Comparison of ENCODE assay signal across 26 cellular contexts in the genomic region with DNA sequence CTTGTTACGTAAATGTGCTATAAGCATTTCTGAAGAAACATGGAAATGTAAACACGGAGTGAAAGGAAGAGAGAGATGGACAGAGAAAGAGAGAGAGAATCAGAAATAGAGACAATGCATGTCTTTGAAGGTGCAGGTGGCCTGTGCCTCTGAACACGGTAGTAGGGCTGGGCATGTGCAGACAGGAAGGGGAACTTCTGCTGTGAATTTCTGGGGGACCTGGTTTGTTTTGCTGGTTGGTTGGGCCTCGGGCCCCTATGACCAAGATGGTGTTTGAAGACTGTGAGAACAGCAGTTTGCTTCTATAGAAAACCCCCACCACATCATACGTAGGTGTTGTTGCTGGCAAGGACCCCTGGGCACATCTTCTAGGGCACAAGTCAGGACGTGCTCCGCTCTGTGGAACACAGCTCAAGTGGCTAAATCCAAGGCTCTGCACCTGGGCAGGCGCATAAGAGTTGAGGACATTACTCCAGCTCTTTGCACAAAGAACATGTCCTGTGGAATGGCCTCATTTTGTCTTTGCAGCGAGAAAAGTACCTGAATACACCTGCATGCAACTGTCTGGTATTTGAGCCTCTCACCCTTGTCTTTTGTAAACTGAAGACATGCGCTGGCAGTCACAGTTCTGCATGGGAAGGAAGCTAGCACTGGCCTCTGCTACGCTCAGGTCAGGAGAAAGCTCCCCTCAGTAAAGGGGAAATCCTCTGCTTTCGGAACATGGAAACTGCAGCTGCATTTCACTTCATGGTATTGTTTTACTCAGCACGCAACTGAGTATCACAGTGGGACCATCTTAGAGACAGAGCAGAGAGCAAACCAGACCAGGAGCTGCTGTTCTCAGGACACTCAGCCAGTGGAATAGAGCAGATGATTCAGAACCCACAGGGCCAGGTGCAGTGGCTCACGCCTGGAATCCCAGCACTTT. TPM values are rescaled to one million over a fixed set of nuclear protein-coding genes. Genes with fewer than 3 reads are reported as not detected.
DNase-seq lines count a peak whose midpoint lies in the region; ATAC-seq and TF ChIP-seq lines count a peak whose summit lies in the region.
"Had no signal": no experiment of that assay in that cellular context is flagged by ENCODE, and none has a peak within 500 bp of the region (broad histone marks: within the 10 kb centered on the region; RNA-seq: fewer than 3 reads in every experiment).

No MANE protein-coding gene starts in this region.

- H3K36me3 ChIP-seq in DND-41 (ENCODE audit: insufficient read depth, low read length), result no peaks in the 10 kb centered on the region
- no peaks in the 10 kb centered on the region for H3K36me3 ChIP-seq in BE2C
- H3K36me3 ChIP-seq: HAP-1, lower lobe of right lung, sigmoid colon, SJSA1 had no signal

- no peak overlapping the region for H3K27ac ChIP-seq in DND-41 (ENCODE audit: low read length)
- H3K27ac ChIP-seq: lower lobe of right lung, sigmoid colon, SJSA1 had no signal

- H3K4me1 ChIP-seq in DND-41 (ENCODE audit: insufficient read depth, low read length), result peaks cover 13% of the 10 kb centered on the region; the same call in 1 of the 2 replicates
- no peaks in the 10 kb centered on the region for H3K4me1 ChIP-seq in BE2C
- H3K4me1 ChIP-seq: HAP-1, lower lobe of right lung, sigmoid colon, SJSA1 had no signal

- H3K27me3 ChIP-seq in DND-41 (ENCODE audit: insufficient read depth, low read length, poor library complexity), result no peaks in the 10 kb centered on the region
- no peaks in the 10 kb centered on the region for H3K27me3 ChIP-seq in BE2C

- no peak overlapping the region for H3K4me2 ChIP-seq in DND-41 (ENCODE audit: insufficient read depth, low read length)

- H3K9me3 ChIP-seq in DND-41 (ENCODE audit: insufficient read depth, low read length, severe bottlenecking), result peaks cover 3% of the 10 kb centered on the region
- H3K9me3 ChIP-seq in BE2C, result no peaks in the 10 kb centered on the region
- H3K9me3 ChIP-seq: HAP-1, lower lobe of right lung, sigmoid colon had no signal

- ATAC-seq in DND-41 (ENCODE audit: insufficient read depth, low read depth) (0 out of 3 replicates have a peak, but pooled peaks have one; percentile 29), GM19025 (IDR thresholded peaks at IDR 0.05; ENCODE audit: low read depth, unreplicated experiment) (peak; percentile 70), HG03432 (IDR thresholded peaks at IDR 0.05; ENCODE audit: unreplicated experiment) (peak; percentile 73), esophagus mucosa (peak; percentile 58), GM18519 (IDR thresholded peaks at IDR 0.05; ENCODE audit: low FRiP score, unreplicated experiment) (no peak)
- ATAC-seq: activated naive CD4-positive, alpha-beta T cell treated with anti-CD3 and anti-CD28 coated beads, Interleukin-2, amount 50 U/mL, for 72 hours; lower lobe of right lung had no signal

- no peaks in the 10 kb centered on the region for H3K79me2 ChIP-seq in DND-41 (ENCODE audit: insufficient read depth, low read length)

- H4K20me1 ChIP-seq in DND-41 (ENCODE audit: insufficient read depth, low read length), result no peaks in the 10 kb centered on the region

- H3K9ac ChIP-seq in DND-41 (ENCODE audit: low read depth, low read length), result no peak overlapping the region

- H2AFZ ChIP-seq in DND-41 (ENCODE audit: low read depth, low read length), result no peak overlapping the region

- DNase-seq in DND-41 (peak; percentile 23), BE2C (no peak), activated gamma-delta T cell (lab: John Stamatoyannopoulos, UW) (no peak)
- DNase-seq: activated CD4-positive, alpha-beta T cell treated with anti-CD3 and anti-CD28 coated beads, Interleukin-2, amount 50 U/mL, for 1 hour; foreskin melanocyte; hypothalamus; lower lobe of right lung; NCI-H1105; NCI-H2081 treated with DMSO at 0.1 percent for 48 hours; sigmoid colon had no signal

- H3K4me3 ChIP-seq in DND-41 (ENCODE audit: low read depth in 1 of 2, low read length in 2 of 2) (no peak overlapping the region), BE2C (ENCODE audit: low read depth, low read length) (no peak overlapping the region)
- H3K4me3 ChIP-seq: HAP-1, lower lobe of right lung, sigmoid colon, SJSA1 had no signal

- no peak for TF ChIP-seq CTCF in DND-41 (IDR thresholded peaks at IDR 0.05; ENCODE audit: borderline replicate concordance, extremely low read depth, low read length, poor library complexity, severe bottlenecking)
- TF ChIP-seq CTCF in BE2C (IDR thresholded peaks at IDR 0.05; ENCODE audit: low read depth, low read length), result no peak

RNA-seq across cellular contexts. Expression of gene OR2V2, which starts 2.7 kb away (rescaled TPM):
- total RNA-seq in esophagus mucosa, result not detected
- not detected for polyA plus RNA-seq in BE2C (2012; ENCODE audit: insufficient read depth, insufficient read length, low read depth)
- total RNA-seq: activated naive CD4-positive, alpha-beta T cell treated with anti-CD3 and anti-CD28 coated beads, Interleukin-2, amount 50 U/mL, for 72 hours; cerebellum; epithelial cell of proximal tubule; G401; LHCN-M2; lower lobe of right lung; NCI-H460; posterior vena cava; sigmoid colon; SJSA1; subcutaneous adipose tissue; T-helper 1 cell treated with Interleukin-12 subunit alpha and Interleukin-12 subunit beta and Interleukin-4 antibody, amounts not matched to agents 30 ng/mL and 1 ng/mL, for 36 hours; ureter had no signal
- polyA plus RNA-seq: sigmoid colon had no signal

RNA-seq across cellular contexts. Expression of gene OR2V1, which starts 19.1 kb away (rescaled TPM):
- not detected for total RNA-seq in esophagus mucosa
- not detected for polyA plus RNA-seq in BE2C (2012; ENCODE audit: insufficient read depth, insufficient read length, low read depth)
- total RNA-seq: activated naive CD4-positive, alpha-beta T cell treated with anti-CD3 and anti-CD28 coated beads, Interleukin-2, amount 50 U/mL, for 72 hours; cerebellum; epithelial cell of proximal tubule; G401; LHCN-M2; lower lobe of right lung; NCI-H460; posterior vena cava; sigmoid colon; SJSA1; subcutaneous adipose tissue; T-helper 1 cell treated with Interleukin-12 subunit alpha and Interleukin-12 subunit beta and Interleukin-4 antibody, amounts not matched to agents 30 ng/mL and 1 ng/mL, for 36 hours; ureter had no signal
- polyA plus RNA-seq: sigmoid colon had no signal

RNA-seq across cellular contexts. Expression of gene TRIM7, which starts 54.9 kb away (rescaled TPM):
- total RNA-seq in esophagus mucosa, result 36.9 TPM
- polyA plus RNA-seq in BE2C (2012; ENCODE audit: insufficient read depth, insufficient read length, low read depth), result 3.2 TPM
